ENCODE assay signal across 8 cellular contexts in genomic region chr12:120361506-120362208, GRCh38.
DNase-seq lines count a peak whose midpoint lies in the region; ATAC-seq lines count a peak whose summit lies in the region.

No MANE protein-coding gene starts in this region.

- H3K4me3 ChIP-seq in skeletal muscle cell (ENCODE audit: low read depth, low read length): peak overlapping the region; percentile 40

- DNase-seq in DMS153 (lab: John Stamatoyannopoulos, UW) (peak; percentile 89), NCI-H1694 treated with DMSO at 0.1 percent for 48 hours (lab: John Stamatoyannopoulos, UW) (peak; percentile 19), astrocyte of the hippocampus (ENCODE audit: low read depth, low spot score) (peak; percentile 98), hypothalamus (lab: John Stamatoyannopoulos, UW) (peak; percentile 14 to 93 (median 79)), skeletal muscle cell (ENCODE audit: low read depth) (peak; percentile 34), NOMO-1 treated with dmso at 0.1 percent for 144 hours (lab: John Stamatoyannopoulos, UW; ENCODE audit: unreplicated experiment) (no peak), NCI-H2029 (lab: John Stamatoyannopoulos, UW) (no peak)

- no peak for ATAC-seq in GM19023 (IDR thresholded peaks at IDR 0.05; ENCODE audit: unreplicated experiment)

Comparison
In these comparisons a context has a peak if more than half of its experiments do, and no peak if none do; other contexts are left out.
1. DNase-seq: peak in DMS153 (single experiment), NCI-H1694 treated with DMSO at 0.1 percent for 48 hours (single experiment), astrocyte of the hippocampus (single experiment), hypothalamus (51 of 51) and skeletal muscle cell (single experiment); none in NOMO-1 treated with dmso at 0.1 percent for 144 hours (single experiment) and NCI-H2029 (single experiment).